17 cellular contexts compared by ENCODE assay signal in genomic region chr4:106522839-106523238, GRCh38.
DNase-seq lines count a peak whose midpoint lies in the region; ATAC-seq and TF ChIP-seq lines count a peak whose summit lies in the region.
"Had no signal": no experiment of that assay in that cellular context is flagged by ENCODE, and none has a peak within 500 bp of the region (broad histone marks: within the 10 kb centered on the region; RNA-seq: fewer than 3 reads in every experiment).

No MANE protein-coding gene starts in this region.

- H3K27me3 ChIP-seq in HCT116 (ENCODE audit: insufficient read depth, low read length) (no peaks in the 10 kb centered on the region), SJCRH30 (no peaks in the 10 kb centered on the region)
- H3K27me3 ChIP-seq: SJSA1, uterus had no signal

- in situ Hi-C loops in ACHN (cut with HindIII; ENCODE audit: low pct_ligation_motif_present, low pct_unique_long_range_greater_than_20kb, low sequenced_read_pairs) (no loop called here), KBM-7 (cut with MboI; ENCODE audit: low pct_unique_long_range_greater_than_20kb, low sequenced_read_pairs) (no loop called here)

- no peak overlapping the region for H2AFZ ChIP-seq in HCT116 (ENCODE audit: low read depth, low read length, poor library complexity, severe bottlenecking)

- peak; percentile 27 for DNase-seq in ACHN
- DNase-seq in HCT116 (ENCODE audit: low read depth, low spot score) = no peak
- peak; percentile 6 to 14 for DNase-seq in SJCRH30
- peak; percentile 25 for DNase-seq in fibroblast of peridontal ligament (ENCODE audit: extremely low read depth)
- DNase-seq in KBM-7 = no peak
- no peak for DNase-seq in NCI-H1436 treated with DMSO at 0.1 percent for 48 hours (lab: John Stamatoyannopoulos, UW)
- DNase-seq in HuH-7.5 (ENCODE audit: low spot score) = no peak
- DNase-seq: activated CD4-positive, alpha-beta T cell treated with anti-CD3 and anti-CD28 coated beads for 36 hours; C1 segment of cervical spinal cord; GF-D8; mesendoderm; NCI-H1105 treated with DMSO at 0.1 percent for 48 hours; NCI-H526; stimulated activated CD4-positive, alpha-beta T cell treated with anti-CD3 and anti-CD28 coated beads, Interleukin-1b, Interleukin-23, amount 100 ng/mL, for 48 hours; uterus had no signal

- H3K4me2 ChIP-seq in HCT116 (ENCODE audit: low read length) = no peak overlapping the region

- peak in 2 of 3 experiments; percentile 12 to 31; a peak in 3 of 6 replicates for TF ChIP-seq CTCF in HCT116 (IDR thresholded peaks at IDR 0.05 in 2 of 3, conservative IDR thresholded peaks at IDR 0.05 in 1 of 3; ENCODE audit: borderline replicate concordance in 1 of 3, insufficient read depth in 1 of 3, low read depth in 2 of 3, low read length in 2 of 3)

- H3K9ac ChIP-seq in HCT116 (ENCODE audit: low read length) = no peak overlapping the region

- no peaks in the 10 kb centered on the region for H3K9me3 ChIP-seq in HCT116 (ENCODE audit: control insufficient read depth in 1 of 2, insufficient read depth in 1 of 2, low read depth in 1 of 2, low read length in 2 of 2)
- H3K9me3 ChIP-seq in SJCRH30 (replicated peaks) = no peaks in the 10 kb centered on the region
- H3K9me3 ChIP-seq: SJSA1, uterus had no signal

- no peak for TF ChIP-seq POLR2A in HCT116 (IDR thresholded peaks at IDR 0.05; ENCODE audit: borderline replicate concordance, extremely low read depth, insufficient read depth, insufficient read length)

- H3K4me1 ChIP-seq in HCT116 (ENCODE audit: control insufficient read depth in 1 of 2, insufficient read depth in 2 of 2, low read length in 2 of 2) (no peaks in the 10 kb centered on the region), SJCRH30 (no peaks in the 10 kb centered on the region)
- H3K4me1 ChIP-seq: SJSA1, uterus had no signal

- CTCF ChIA-PET in HCT116 (lab: Charles Lee) = interaction anchor here (0.8 to 1.8 kb wide), 4 partner anchors 10 to 256 kb away, joined by 3 to 11 read pairs (median 6); no protein-coding TSS in a partner anchor

- RAD21 ChIA-PET in HCT116 (lab: Charles Lee; ENCODE audit: low non-redundant PET in 1 of 2, low total read pairs in 2 of 2, uncharacterized antibody in 2 of 2, unreplicated experiment in 2 of 2) = no interaction called here

- peak; percentile 34; the same call in 1 of the 2 replicates for TF ChIP-seq RAD21 in HCT116 (IDR thresholded peaks at IDR 0.05; ENCODE audit: low read depth)

- no peaks in the 10 kb centered on the region for H3K79me2 ChIP-seq in HCT116 (ENCODE audit: insufficient read depth, low read length)

- POLR2A ChIA-PET in HCT116 (lab: Charles Lee) = no interaction called here

- no peaks in the 10 kb centered on the region for H3K36me3 ChIP-seq in HCT116 (ENCODE audit: control insufficient read depth in 1 of 2, insufficient read depth in 2 of 2, low read length in 2 of 2)
- no peaks in the 10 kb centered on the region for H3K36me3 ChIP-seq in SJCRH30
- H3K36me3 ChIP-seq: SJSA1, uterus had no signal

- no peaks in the 10 kb centered on the region; the same call in 1 of the 2 replicates for H3K9me2 ChIP-seq in HCT116 (ENCODE audit: insufficient read depth)

- intact Hi-C loops in HCT116 (cut with micrococcal nuclease) = no loop called here

- no peaks in the 10 kb centered on the region for H4K20me1 ChIP-seq in HCT116 (ENCODE audit: insufficient read depth)

- H3K4me3 ChIP-seq in HCT116 (replicated peaks in 1 of 2; ENCODE audit: low read depth in 1 of 2, low read length in 2 of 2) (no peak overlapping the region), SJCRH30 (no peak overlapping the region)
- H3K4me3 ChIP-seq: SJSA1, uterus had no signal

- no TSS peak for BruUV-seq in HCT116 (replicated peaks; lab: Mats Ljungman, UMichigan)

- ATAC-seq in HCT116 = peak; percentile 55; the same call in 1 of the 2 replicates
- no peak for ATAC-seq in HG02852 (IDR thresholded peaks at IDR 0.05; ENCODE audit: unreplicated experiment)
- ATAC-seq: activated CD4-positive, alpha-beta T cell treated with anti-CD3 and anti-CD28 coated beads for 36 hours had no signal

- H3K27ac ChIP-seq in HCT116 (ENCODE audit: low read depth, low read length) (no peak overlapping the region), SJCRH30 (no peak overlapping the region)
- H3K27ac ChIP-seq: SJSA1, uterus had no signal

TF ChIP-seq in HCT116, 20 proteins besides CTCF, POLR2A, EP300 and RAD21:
- TF ChIP-seq YY1 (IDR thresholded peaks at IDR 0.05; ENCODE audit: extremely low read depth, insufficient replicate concordance, low read depth, low read length) = no peak
- TF ChIP-seq REST (IDR thresholded peaks at IDR 0.05; ENCODE audit: low read depth) = no peak
- TF ChIP-seq ZNF274 (IDR thresholded peaks at IDR 0.05; ENCODE audit: low read depth, low read length) = no peak
- TF ChIP-seq EZH2 (IDR thresholded peaks at IDR 0.05) = no peak
- no peak for TF ChIP-seq FOSL1 (IDR thresholded peaks at IDR 0.05; ENCODE audit: low read depth)
- TF ChIP-seq SIN3A (IDR thresholded peaks at IDR 0.05; ENCODE audit: low read depth) = no peak
- no peak for TF ChIP-seq POLR2AphosphoS5 (IDR thresholded peaks at IDR 0.05; ENCODE audit: low read depth, low read length)
- no peak for TF ChIP-seq TCF7L2 (IDR thresholded peaks at IDR 0.05; ENCODE audit: borderline replicate concordance, extremely low read depth, insufficient read depth, insufficient read length)
- no peak for TF ChIP-seq ZFX (IDR thresholded peaks at IDR 0.05)

Comparison
In these comparisons a context has a peak if more than half of its experiments do, and no peak if none do; other contexts are left out.
1. DNase-seq: peak in ACHN (single experiment), SJCRH30 (2 of 2) and fibroblast of peridontal ligament (single experiment); none in HCT116 (single experiment), KBM-7 (single experiment), NCI-H1436 treated with DMSO at 0.1 percent for 48 hours (single experiment) and HuH-7.5 (single experiment).